ENCODE assay signal across 7 cellular contexts in the genomic region with DNA sequence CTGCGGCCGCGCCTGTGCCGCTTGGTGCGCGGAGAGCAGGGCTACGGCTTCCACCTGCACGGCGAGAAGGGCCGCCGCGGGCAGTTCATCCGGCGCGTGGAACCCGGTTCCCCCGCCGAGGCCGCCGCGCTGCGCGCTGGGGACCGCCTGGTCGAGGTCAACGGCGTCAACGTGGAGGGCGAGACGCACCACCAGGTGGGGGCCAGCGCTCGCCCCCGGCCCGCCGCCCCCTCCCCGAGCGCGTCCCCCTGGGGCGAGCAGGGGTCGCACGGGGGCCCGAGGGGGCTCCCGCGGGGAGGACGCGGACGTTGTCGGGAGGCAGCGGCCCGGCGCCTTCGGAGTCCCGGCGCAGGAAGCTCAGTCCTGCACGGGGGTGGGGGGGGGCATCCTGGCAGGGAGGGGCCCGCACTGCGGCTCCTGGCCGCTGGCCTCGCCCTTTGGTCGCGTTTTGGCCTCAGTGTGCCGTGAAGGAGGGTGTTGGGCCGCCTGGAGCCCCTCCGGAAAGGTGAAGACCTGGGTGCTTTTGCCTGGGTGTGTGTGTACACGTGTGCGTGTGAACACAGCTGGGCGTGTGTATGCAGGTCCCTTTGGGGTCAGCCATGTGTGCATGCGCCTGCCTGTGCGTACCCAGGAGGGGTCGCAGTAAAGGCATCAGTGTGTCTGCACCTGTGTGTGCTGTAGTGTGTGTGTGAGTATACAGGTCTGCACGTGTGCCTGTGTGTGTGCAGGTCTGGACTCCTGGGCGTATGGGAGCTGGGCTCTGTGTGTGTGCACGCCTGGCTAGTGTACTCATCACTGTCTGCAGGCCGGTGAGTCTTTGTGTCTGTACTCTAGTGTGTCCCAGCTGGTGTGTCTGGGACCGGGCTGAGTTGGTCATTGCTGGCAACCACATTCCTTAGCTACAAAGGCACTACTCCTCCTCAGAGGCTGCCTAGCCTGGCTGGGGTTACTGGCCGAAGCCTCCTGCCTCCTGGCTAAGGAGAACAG. TPM values are rescaled to one million over a fixed set of nuclear protein-coding genes. Genes with fewer than 3 reads are reported as not detected.
DNase-seq lines count a peak whose midpoint lies in the region; ATAC-seq, FAIRE-seq and TF ChIP-seq lines count a peak whose summit lies in the region.

No MANE protein-coding gene starts in this region.

- BruUV-seq in endothelial cell of umbilical vein (replicated peaks; lab: Mats Ljungman, UMichigan): no TSS peak

- H2BK15ac ChIP-seq in H9 (ENCODE audit: low read depth, low read length): no peak overlapping the region

- H3K14ac ChIP-seq in H9 (ENCODE audit: insufficient read depth, low read length): no peak overlapping the region

- dilution Hi-C loops in endothelial cell of umbilical vein (cut with MboI; ENCODE audit: extremely low pct_ligation_motif_present, low sequenced_read_pairs): loop anchor here (25.0 kb wide), 1 partner anchor 135 kb away; a partner anchor contains a TSS

- H3K23ac ChIP-seq in H9 (ENCODE audit: insufficient read length, low read depth, low read length): no peak overlapping the region

- H3K4me2 ChIP-seq in H9 (ENCODE audit: insufficient read depth, insufficient read length, low read length) (peak overlapping the region; percentile 52), endothelial cell of umbilical vein (ENCODE audit: insufficient read depth, low read length) (peak overlapping the region; percentile 16)

- no peak overlapping the region for H4K5ac ChIP-seq in H9 (ENCODE audit: insufficient read length, low read depth, low read length)

- H3K4me3 ChIP-seq in RWPE2 (ENCODE audit: severe bottlenecking) (peak overlapping the region; percentile 62), endothelial cell of umbilical vein (replicated peaks in 1 of 3; ENCODE audit: insufficient read depth in 1 of 3, low read depth in 1 of 3, low read length in 3 of 3) (peak overlapping the region; percentile 2 to 54 (median 20))

- no peaks in the 10 kb centered on the region for H3K9me1 ChIP-seq in endothelial cell of umbilical vein (replicated peaks; ENCODE audit: control insufficient read depth, extremely low read depth, insufficient read depth, low read length)

- H3K23me2 ChIP-seq in H9 (ENCODE audit: insufficient read length, low read depth, low read length, poor library complexity, severe bottlenecking): peaks cover 7% of the 10 kb centered on the region

- H2AFZ ChIP-seq in H9 (ENCODE audit: low read length) (no peak overlapping the region), endothelial cell of umbilical vein (ENCODE audit: low read depth, low read length) (no peak overlapping the region)

- no peak for TF ChIP-seq CTCF in H9 (conservative IDR thresholded peaks at IDR 0.05)
- TF ChIP-seq CTCF in RWPE2 (IDR thresholded peaks at IDR 0.05; ENCODE audit: poor library complexity, severe bottlenecking): no peak
- no peak for TF ChIP-seq CTCF in endothelial cell of umbilical vein (IDR thresholded peaks at IDR 0.05; ENCODE audit: extremely low read depth in 1 of 2, insufficient read depth in 1 of 2, low read depth in 1 of 2, low read length in 2 of 2)
- no peak for TF ChIP-seq CTCF in nephron (IDR thresholded peaks at IDR 0.05; ENCODE audit: unreplicated experiment in 3 of 3)

- H3K9me3 ChIP-seq in H9 (ENCODE audit: control insufficient read depth, low read depth, low read length): no peaks in the 10 kb centered on the region
- H3K9me3 ChIP-seq in RWPE2 (ENCODE audit: severe bottlenecking): no peaks in the 10 kb centered on the region
- no peaks in the 10 kb centered on the region for H3K9me3 ChIP-seq in endothelial cell of umbilical vein (replicated peaks; ENCODE audit: control insufficient read depth, insufficient read depth, low read length)

- H3K4me1 ChIP-seq in H9 (ENCODE audit: insufficient read depth, low read length): no peaks in the 10 kb centered on the region; the same call in 1 of the 2 replicates
- peaks cover 4% of the 10 kb centered on the region for H3K4me1 ChIP-seq in RWPE2 (ENCODE audit: insufficient read depth, poor library complexity, severe bottlenecking)
- H3K4me1 ChIP-seq in endothelial cell of umbilical vein (ENCODE audit: control insufficient read depth, extremely low read depth, insufficient read depth, low read length): peaks cover 33% of the 10 kb centered on the region

- H4K91ac ChIP-seq in H9 (ENCODE audit: insufficient read length, low read depth, low read length): no peak overlapping the region

- H4K20me1 ChIP-seq in H9 (ENCODE audit: control insufficient read depth, insufficient read depth, insufficient read length) (no peaks in the 10 kb centered on the region), endothelial cell of umbilical vein (replicated peaks; ENCODE audit: control insufficient read depth, extremely low read depth, insufficient read depth, low read length) (no peaks in the 10 kb centered on the region)

- no CpG with 5 or more reads among the region's 76 CpGs for WGBS in H9 (ENCODE audit: extremely low coverage, insufficient read length, low lambda C conversion rate)

- peak; percentile 28 for ATAC-seq in RWPE2 (ENCODE audit: low read depth)

- H3K79me2 ChIP-seq in H9 (ENCODE audit: insufficient read depth, low read length) (no peaks in the 10 kb centered on the region), endothelial cell of umbilical vein (ENCODE audit: control insufficient read depth, insufficient read depth, low read length) (peaks cover 15% of the 10 kb centered on the region)

- H3K56ac ChIP-seq in H9 (ENCODE audit: insufficient read length, low read depth, low read length): no peak overlapping the region

- H2BK120ac ChIP-seq in H9 (ENCODE audit: low read depth, low read length, poor library complexity, severe bottlenecking): no peak overlapping the region

- FAIRE-seq in endothelial cell of umbilical vein (lab: Jason Lieb, UNC): peak; percentile 68

- H3K4me3 Mint-ChIP-seq in H9: peak overlapping the region; percentile 71 to 84
- peak overlapping the region; percentile 90 to 97 (median 94) for H3K4me3 Mint-ChIP-seq in nephron

- no peaks in the 10 kb centered on the region for H3K36me3 Mint-ChIP-seq in H9 (ENCODE audit: insufficient read depth in 1 of 3, low read depth in 3 of 3)
- peaks cover 4% of the 10 kb centered on the region for H3K36me3 Mint-ChIP-seq in nephron (ENCODE audit: low read depth)

- H3K27me3 ChIP-seq in H9 (ENCODE audit: insufficient read depth, low read length) (peaks cover 7% of the 10 kb centered on the region; the same call in 1 of the 2 replicates), RWPE2 (ENCODE audit: insufficient read depth, poor library complexity, severe bottlenecking) (no peaks in the 10 kb centered on the region), endothelial cell of umbilical vein (ENCODE audit: control insufficient read depth in 2 of 2, insufficient read depth in 2 of 2, low read length in 2 of 2) (no peaks in the 10 kb centered on the region)

- H3K9me3 Mint-ChIP-seq in H9: peaks cover 0 to 3% of the 10 kb centered on the region in 2 experiments; a peak in 2 of 5 replicates
- H3K9me3 Mint-ChIP-seq in nephron: no peaks in the 10 kb centered on the region

- H3K36me3 ChIP-seq in RWPE2 (ENCODE audit: low read depth) (no peaks in the 10 kb centered on the region), endothelial cell of umbilical vein (ENCODE audit: control insufficient read depth in 2 of 2, extremely low read depth in 1 of 2, insufficient read depth in 2 of 2, low read length in 2 of 2) (no peaks in the 10 kb centered on the region)

- H3K27ac Mint-ChIP-seq in H9: no peak overlapping the region
- H3K27ac Mint-ChIP-seq in nephron: peak overlapping the region; percentile 90 to 96 (median 92)

- peaks cover 39% of the 10 kb centered on the region for H3K27me3 Mint-ChIP-seq in H9 (ENCODE audit: low read depth)
- H3K27me3 Mint-ChIP-seq in nephron (ENCODE audit: low read depth): peaks cover 8% of the 10 kb centered on the region

- no peak overlapping the region for H2AK5ac ChIP-seq in H9 (ENCODE audit: insufficient read length, low read length)

- no peak overlapping the region for H2BK12ac ChIP-seq in H9 (ENCODE audit: insufficient read length, low read depth, low read length)

- intact Hi-C loops in endothelial cell of umbilical vein (cut with micrococcal nuclease): no loop called here

- DNase-seq in H9 (no peak), RWPE2 (ENCODE audit: low spot score) (no peak), endothelial cell of umbilical vein (ENCODE audit: low read depth, low spot score) (peak; percentile 57), NCI-H1930 (lab: John Stamatoyannopoulos, UW) (no peak), HPDE6-E6E7 (ENCODE audit: extremely low spot score) (no peak), occipital lobe (lab: John Stamatoyannopoulos, UW) (no peak)

- H3K4me1 Mint-ChIP-seq in H9 (peaks cover 14 to 16% of the 10 kb centered on the region in 2 experiments), nephron (peaks cover 29% of the 10 kb centered on the region)

- H3K27ac ChIP-seq in H9 (ENCODE audit: insufficient read length, low read depth, low read length): no peak overlapping the region
- peak overlapping the region; percentile 30 for H3K27ac ChIP-seq in RWPE2 (ENCODE audit: poor library complexity, severe bottlenecking)
- no peak overlapping the region for H3K27ac ChIP-seq in endothelial cell of umbilical vein (ENCODE audit: insufficient read depth, low read depth, low read length)

- no peak for TF ChIP-seq POLR2A in endothelial cell of umbilical vein (IDR thresholded peaks at IDR 0.05; ENCODE audit: low read depth, low read length)

- CTCF ChIA-PET in endothelial cell of umbilical vein (lab: Charles Lee): interaction anchor here (0.7 to 2.0 kb wide), 8 partner anchors 17 to 453 kb away, joined by 3 to 18 read pairs (median 4); a partner anchor contains a TSS

- no peak overlapping the region for H2BK20ac ChIP-seq in H9 (ENCODE audit: low read depth, low read length, poor library complexity, severe bottlenecking)

- no peak overlapping the region for H4K8ac ChIP-seq in H9 (replicated peaks; ENCODE audit: insufficient read length, low read depth, low read length)

- POLR2A ChIA-PET in endothelial cell of umbilical vein (lab: Charles Lee): interaction anchor here (0.6 to 1.5 kb wide), 2 partner anchors 128 to 289 kb away, joined by 6 read pairs; a partner anchor contains a TSS

- no peaks in the 10 kb centered on the region for H3K79me1 ChIP-seq in H9 (ENCODE audit: insufficient read depth, low read depth, low read length, poor library complexity, severe bottlenecking)

- H2BK5ac ChIP-seq in H9 (ENCODE audit: insufficient read length, low read length): no peak overlapping the region

- no peak overlapping the region for H3K9ac ChIP-seq in H9 (ENCODE audit: extremely low read depth, insufficient read length, low read length)
- peak overlapping the region; percentile 44 for H3K9ac ChIP-seq in endothelial cell of umbilical vein (replicated peaks; ENCODE audit: extremely low read depth, insufficient read depth, low read length)

- H3K18ac ChIP-seq in H9 (ENCODE audit: insufficient read length, low read depth, low read length): no peak overlapping the region

- no peak overlapping the region for H3T11ph ChIP-seq in H9 (ENCODE audit: low read length)

- no peak overlapping the region for H3K4ac ChIP-seq in H9 (ENCODE audit: low read depth, low read length)

RNA-seq across cellular contexts. Expression of a gene that starts 0.6 kb away (rescaled TPM):
- total RNA-seq in H9 (2021): 15.3 and 18.4 TPM in 2 replicates
- 71.2 and 77.7 TPM in 2 replicates for total RNA-seq in endothelial cell of umbilical vein
- 65.2 and 84.5 TPM in 2 replicates for polyA plus RNA-seq in endothelial cell of umbilical vein
- polyA plus RNA-seq in endothelial cell of umbilical vein (2011; cell fraction: cytosol; rRNA removed): 58.9 and 90.9 TPM in 2 replicates
- 39.6 and 43.1 TPM in 2 replicates for polyA plus RNA-seq in endothelial cell of umbilical vein (2011; cell fraction: nucleus; rRNA removed)
- 52.8 and 76.0 TPM in 2 replicates for polyA plus RNA-seq in endothelial cell of umbilical vein (2012)
- 15.6 and 18.8 TPM in 2 replicates for polyA minus RNA-seq in endothelial cell of umbilical vein
- polyA minus RNA-seq in endothelial cell of umbilical vein (2011; cell fraction: cytosol; rRNA and poly(A)+ RNA removed): 14.8 TPM
- 5.5 and 15.8 TPM in 2 replicates for polyA minus RNA-seq in endothelial cell of umbilical vein (2011; cell fraction: nucleus; rRNA and poly(A)+ RNA removed)
- total RNA-seq in occipital lobe: 9.8 TPM

RNA-seq across cellular contexts. Expression of a gene that starts 7.7 kb away (rescaled TPM):
- total RNA-seq in H9 (2021): 7.1 and 10.2 TPM in 2 replicates
- total RNA-seq in endothelial cell of umbilical vein: 3.3 and 3.9 TPM in 2 replicates
- polyA plus RNA-seq in endothelial cell of umbilical vein: 0.84 and 1.8 TPM in 2 replicates
- 0.52 and 1.2 TPM in 2 replicates for polyA plus RNA-seq in endothelial cell of umbilical vein (2011; cell fraction: cytosol; rRNA removed)
- polyA plus RNA-seq in endothelial cell of umbilical vein (2011; cell fraction: nucleus; rRNA removed): 0.25 and 0.93 TPM in 2 replicates
- polyA plus RNA-seq in endothelial cell of umbilical vein (2012): 1.4 and 6.4 TPM in 2 replicates
- not detected in 2 replicates for polyA minus RNA-seq in endothelial cell of umbilical vein
- polyA minus RNA-seq in endothelial cell of umbilical vein (2011; cell fraction: cytosol; rRNA and poly(A)+ RNA removed): 2.8 TPM
- not detected in 2 replicates for polyA minus RNA-seq in endothelial cell of umbilical vein (2011; cell fraction: nucleus; rRNA and poly(A)+ RNA removed)
- total RNA-seq in occipital lobe: not detected

RNA-seq across cellular contexts. Expression of a gene that starts 17.7 kb away (rescaled TPM):
- 64.2 and 70.9 TPM in 2 replicates for total RNA-seq in H9 (2021)
- total RNA-seq in endothelial cell of umbilical vein: 60.5 and 67.0 TPM in 2 replicates
- 43.3 TPM in 2 replicates for polyA plus RNA-seq in endothelial cell of umbilical vein
- polyA plus RNA-seq in endothelial cell of umbilical vein (2011; cell fraction: cytosol; rRNA removed): 32.2 and 43.0 TPM in 2 replicates
- 96.3 and 100.0 TPM in 2 replicates for polyA plus RNA-seq in endothelial cell of umbilical vein (2011; cell fraction: nucleus; rRNA removed)
- 25.3 and 32.2 TPM in 2 replicates for polyA plus RNA-seq in endothelial cell of umbilical vein (2012)
- polyA minus RNA-seq in endothelial cell of umbilical vein: 14.8 and 20.7 TPM in 2 replicates
- 70.3 TPM for polyA minus RNA-seq in endothelial cell of umbilical vein (2011; cell fraction: cytosol; rRNA and poly(A)+ RNA removed)
- 13.4 and 28.0 TPM in 2 replicates for polyA minus RNA-seq in endothelial cell of umbilical vein (2011; cell fraction: nucleus; rRNA and poly(A)+ RNA removed)
- 5.5 TPM for total RNA-seq in occipital lobe

RNA-seq across cellular contexts. Expression of a gene that starts 20.3 kb away (rescaled TPM):
- total RNA-seq in H9 (2021): 52.0 and 54.0 TPM in 2 replicates
- total RNA-seq in endothelial cell of umbilical vein: 35.3 and 39.8 TPM in 2 replicates
- 65.8 and 77.9 TPM in 2 replicates for polyA plus RNA-seq in endothelial cell of umbilical vein
- 37.7 and 43.7 TPM in 2 replicates for polyA plus RNA-seq in endothelial cell of umbilical vein (2011; cell fraction: cytosol; rRNA removed)
- polyA plus RNA-seq in endothelial cell of umbilical vein (2011; cell fraction: nucleus; rRNA removed): 25.9 and 27.0 TPM in 2 replicates
- 23.6 and 24.8 TPM in 2 replicates for polyA plus RNA-seq in endothelial cell of umbilical vein (2012)
- 12.8 and 14.7 TPM in 2 replicates for polyA minus RNA-seq in endothelial cell of umbilical vein
- polyA minus RNA-seq in endothelial cell of umbilical vein (2011; cell fraction: cytosol; rRNA and poly(A)+ RNA removed): 38.5 TPM
- 3.6 and 5.4 TPM in 2 replicates for polyA minus RNA-seq in endothelial cell of umbilical vein (2011; cell fraction: nucleus; rRNA and poly(A)+ RNA removed)
- total RNA-seq in occipital lobe: 20.3 TPM

RNA-seq across cellular contexts. Expression of a gene that starts 20.5 kb away (rescaled TPM):
- 122 and 125 TPM in 2 replicates for total RNA-seq in H9 (2021)
- 144 TPM in 2 replicates for total RNA-seq in endothelial cell of umbilical vein
- polyA plus RNA-seq in endothelial cell of umbilical vein: 87.9 and 116 TPM in 2 replicates
- 57.9 and 64.6 TPM in 2 replicates for polyA plus RNA-seq in endothelial cell of umbilical vein (2011; cell fraction: cytosol; rRNA removed)
- polyA plus RNA-seq in endothelial cell of umbilical vein (2011; cell fraction: nucleus; rRNA removed): 290 and 403 TPM in 2 replicates
- polyA plus RNA-seq in endothelial cell of umbilical vein (2012): 86.6 and 96.4 TPM in 2 replicates
- 130 and 144 TPM in 2 replicates for polyA minus RNA-seq in endothelial cell of umbilical vein
- polyA minus RNA-seq in endothelial cell of umbilical vein (2011; cell fraction: cytosol; rRNA and poly(A)+ RNA removed): 50.8 TPM
- 109 and 176 TPM in 2 replicates for polyA minus RNA-seq in endothelial cell of umbilical vein (2011; cell fraction: nucleus; rRNA and poly(A)+ RNA removed)
- total RNA-seq in occipital lobe: 47.3 TPM

Comparison
In these comparisons a context has a peak if more than half of its experiments do, and no peak if none do; other contexts are left out.
1. H3K27ac Mint-ChIP-seq: peak in nephron (3 of 3); none in H9 (0 of 3).